In the genomic region with DNA sequence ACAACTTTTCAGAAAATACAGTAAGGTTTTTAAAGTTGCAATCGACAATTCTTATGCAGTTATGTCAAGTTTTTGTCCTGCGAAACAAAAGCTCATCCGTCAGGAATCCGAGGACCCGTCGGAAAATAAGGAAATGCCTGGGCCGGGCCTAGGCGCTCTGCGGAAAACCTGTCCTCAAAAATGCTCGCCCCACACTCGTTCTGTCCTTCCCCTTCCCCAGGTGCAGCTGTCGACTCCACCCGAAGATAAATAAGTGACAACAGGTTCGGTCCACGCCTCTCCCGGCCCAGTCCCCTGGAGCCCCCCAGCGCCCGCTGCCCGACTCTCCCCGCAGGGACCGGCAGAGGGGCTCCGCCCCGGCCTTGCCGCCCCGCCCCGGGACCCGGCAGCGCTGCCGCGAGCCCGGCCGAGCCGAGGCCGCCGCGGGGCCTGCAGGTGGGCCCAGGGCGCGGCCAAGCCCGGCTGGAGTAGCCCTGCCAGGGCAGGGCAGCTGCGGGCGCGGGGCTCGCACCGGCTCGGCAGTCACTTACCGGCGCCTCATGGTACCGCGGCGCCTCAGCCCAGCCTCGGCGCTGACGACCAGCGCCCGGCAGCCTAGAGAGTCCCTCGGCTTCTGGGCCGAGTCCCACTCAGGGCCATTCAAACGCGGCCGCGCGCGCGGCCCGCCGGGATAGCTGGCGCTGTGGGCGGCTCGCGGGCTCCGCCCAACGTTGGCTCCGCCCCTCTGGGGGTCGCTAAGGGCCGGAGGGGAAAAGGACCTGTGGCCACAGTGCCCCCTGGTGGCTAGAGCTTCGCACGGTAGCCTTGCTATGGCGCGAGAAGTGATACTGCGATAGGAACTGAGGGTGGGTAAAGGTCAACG, we compare ENCODE assay signal across 1 cellular context.
TF ChIP-seq lines count a peak whose summit lies in the region.

A gene with protein sequence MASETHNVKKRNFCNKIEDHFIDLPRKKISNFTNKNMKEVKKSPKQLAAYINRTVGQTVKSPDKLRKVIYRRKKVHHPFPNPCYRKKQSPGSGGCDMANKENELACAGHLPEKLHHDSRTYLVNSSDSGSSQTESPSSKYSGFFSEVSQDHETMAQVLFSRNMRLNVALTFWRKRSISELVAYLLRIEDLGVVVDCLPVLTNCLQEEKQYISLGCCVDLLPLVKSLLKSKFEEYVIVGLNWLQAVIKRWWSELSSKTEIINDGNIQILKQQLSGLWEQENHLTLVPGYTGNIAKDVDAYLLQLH (minus strand): TSS at position 676 of the 862 bp plus-strand sequence. CDS start 46,420 bp downstream, outside the sequence.

TF ChIP-seq in K562, 482 proteins besides CTCF, POLR2A, EP300 and RAD21 (continued from another document and continues in another):
- TF ChIP-seq, protein P1, sequence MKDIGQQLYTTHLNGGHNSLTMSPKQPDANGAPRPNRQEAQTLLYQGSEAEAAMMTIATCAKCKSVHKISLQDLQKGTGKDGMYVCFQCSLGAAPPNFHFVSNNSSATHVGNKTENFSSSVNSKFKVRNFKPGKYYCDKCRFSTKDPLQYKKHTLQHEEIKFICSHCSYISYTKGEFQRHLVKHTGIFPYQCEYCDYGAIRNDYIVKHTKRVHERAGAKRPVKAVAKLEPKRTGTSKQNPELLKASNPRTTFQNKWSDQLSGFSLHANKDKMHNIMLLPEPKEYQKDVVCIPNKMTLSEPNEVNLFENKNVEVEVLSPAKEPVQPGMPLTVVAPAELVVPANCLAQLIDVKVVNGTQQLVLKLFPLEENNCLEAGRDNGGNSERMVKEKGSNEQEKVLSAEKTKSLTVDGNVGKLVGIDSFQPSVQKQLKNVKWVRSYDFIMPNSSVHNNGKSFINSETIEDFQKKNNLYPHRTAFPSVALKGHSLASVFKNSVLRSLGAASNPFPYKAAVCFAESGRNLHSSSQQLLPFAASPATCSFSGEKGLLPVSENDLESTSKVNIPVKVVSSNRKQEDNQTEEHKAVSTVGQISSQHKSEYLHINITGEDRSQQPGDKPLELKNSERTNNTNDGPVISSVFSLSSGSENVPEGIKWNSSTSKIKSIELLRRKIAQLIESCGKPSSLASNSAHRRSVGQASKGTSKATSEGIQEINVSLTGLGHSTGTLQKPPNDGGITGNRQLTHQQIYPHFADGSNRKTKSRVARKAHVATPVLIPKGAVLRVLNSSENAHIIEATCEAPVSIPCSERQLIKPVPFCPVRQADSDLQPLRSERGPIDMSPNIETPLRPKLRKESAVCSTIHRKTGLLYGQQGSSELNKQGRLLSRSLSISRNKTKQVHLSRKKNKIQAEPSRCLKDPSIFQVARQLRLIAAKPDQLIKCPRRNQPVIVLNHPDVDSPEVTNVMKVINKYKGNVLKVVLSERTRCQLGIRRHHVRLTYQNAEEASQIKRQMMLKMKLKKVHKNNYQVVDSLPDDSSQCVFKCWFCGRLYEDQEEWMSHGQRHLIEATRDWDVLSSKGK (CRISPR knock-in tag; IDR thresholded peaks at IDR 0.05): no peak
- TF ChIP-seq ETV1 (tag; conservative IDR thresholded peaks at IDR 0.05; ENCODE audit: low read depth) (no peak), FOXJ2 (tag; IDR thresholded peaks at IDR 0.05) (no peak), ZNF197 (CRISPR knock-in tag; IDR thresholded peaks at IDR 0.05; ENCODE audit: low read depth) (no peak), FOXJ3 (CRISPR knock-in tag; IDR thresholded peaks at IDR 0.05) (no peak), SMAD4 (CRISPR knock-in tag; conservative IDR thresholded peaks at IDR 0.05) (peak; percentile 54; the same call in 1 of the 2 replicates), ETV6 (IDR thresholded peaks at IDR 0.05; ENCODE audit: borderline replicate concordance in 1 of 2, low read depth in 2 of 2, low read length in 1 of 2) (no peak), ETV6 (CRISPR knock-in tag; IDR thresholded peaks at IDR 0.05; ENCODE audit: borderline replicate concordance) (no peak), ZNF75A (CRISPR knock-in tag; IDR thresholded peaks at IDR 0.05) (no peak), ZNF707 (CRISPR knock-in tag; conservative IDR thresholded peaks at IDR 0.05) (no peak), RCOR1 (IDR thresholded peaks at IDR 0.05; ENCODE audit: borderline replicate concordance in 1 of 2, low read depth in 2 of 2, low read length in 2 of 2) (peak in 1 of 2 experiments; percentile 80; a peak in 2 of 4 replicates), SMARCB1 (IDR thresholded peaks at IDR 0.05; ENCODE audit: insufficient read length, low read depth) (no peak), KLF1 (tag; IDR thresholded peaks at IDR 0.05) (peak; percentile 76), BRCA1 (IDR thresholded peaks at IDR 0.05) (no peak), BRCA1 (CRISPR knock-in tag; IDR thresholded peaks at IDR 0.05) (no peak), ZNF76 (CRISPR knock-in tag; IDR thresholded peaks at IDR 0.05; ENCODE audit: borderline replicate concordance) (peak; percentile 79; the same call in 1 of the 2 replicates), HNRNPUL1 (IDR thresholded peaks at IDR 0.05; ENCODE audit: low read length) (no peak), CBFB (CRISPR knock-in tag; IDR thresholded peaks at IDR 0.05) (no peak), ZNF165 (CRISPR knock-in tag; IDR thresholded peaks at IDR 0.05; ENCODE audit: borderline replicate concordance) (no peak), PRMT5 (CRISPR knock-in tag; IDR thresholded peaks at IDR 0.05) (no peak), DDX20 (tag; IDR thresholded peaks at IDR 0.05; ENCODE audit: low read depth) (no peak), HNRNPH1 (optimal IDR thresholded peaks at IDR 0.05; ENCODE audit: low read depth, low read length) (no peak), STAT5B (CRISPR knock-in tag; IDR thresholded peaks at IDR 0.05) (no peak), SETDB1 (IDR thresholded peaks at IDR 0.05; ENCODE audit: low read length) (no peak), SMAD2 (IDR thresholded peaks at IDR 0.05; ENCODE audit: low read depth, low read length) (no peak), ETS2 (tag; IDR thresholded peaks at IDR 0.05; ENCODE audit: borderline replicate concordance, poor library complexity, severe bottlenecking) (no peak), ZNF57 (CRISPR knock-in tag; IDR thresholded peaks at IDR 0.05) (no peak), BRF1 (IDR thresholded peaks at IDR 0.05; ENCODE audit: borderline replicate concordance, extremely low read depth, insufficient read length) (no peak), ZFX (CRISPR knock-in tag; IDR thresholded peaks at IDR 0.05) (peak; percentile 98), ZSCAN32 (CRISPR knock-in tag; IDR thresholded peaks at IDR 0.05) (no peak), HNRNPLL (IDR thresholded peaks at IDR 0.05; ENCODE audit: low read depth, low read length, poor library complexity, severe bottlenecking) (peak; percentile 8), POLR2B (IDR thresholded peaks at IDR 0.05; ENCODE audit: low read depth, partially characterized antibody) (peak; percentile 72), IRF2 (CRISPR knock-in tag; IDR thresholded peaks at IDR 0.05) (no peak), THRAP3 (IDR thresholded peaks at IDR 0.05; ENCODE audit: borderline replicate concordance) (no peak), RFX1 (IDR thresholded peaks at IDR 0.05) (no peak), NONO (IDR thresholded peaks at IDR 0.05; ENCODE audit: low read depth in 2 of 2, low read length in 1 of 2) (peak; percentile 95), ZBTB17 (CRISPR knock-in tag; IDR thresholded peaks at IDR 0.05) (no peak), HIVEP1 (CRISPR knock-in tag; IDR thresholded peaks at IDR 0.05) (no peak), BMI1 (IDR thresholded peaks at IDR 0.05; ENCODE audit: low read length) (no peak), MAFF (IDR thresholded peaks at IDR 0.05; ENCODE audit: low read length) (no peak), HMG20B (CRISPR knock-in tag; IDR thresholded peaks at IDR 0.05) (no peak)
- TF ChIP-seq, protein P2, sequence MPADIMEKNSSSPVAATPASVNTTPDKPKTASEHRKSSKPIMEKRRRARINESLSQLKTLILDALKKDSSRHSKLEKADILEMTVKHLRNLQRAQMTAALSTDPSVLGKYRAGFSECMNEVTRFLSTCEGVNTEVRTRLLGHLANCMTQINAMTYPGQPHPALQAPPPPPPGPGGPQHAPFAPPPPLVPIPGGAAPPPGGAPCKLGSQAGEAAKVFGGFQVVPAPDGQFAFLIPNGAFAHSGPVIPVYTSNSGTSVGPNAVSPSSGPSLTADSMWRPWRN (IDR thresholded peaks at IDR 0.05; ENCODE audit: low read depth): no peak
- TF ChIP-seq, protein P3, sequence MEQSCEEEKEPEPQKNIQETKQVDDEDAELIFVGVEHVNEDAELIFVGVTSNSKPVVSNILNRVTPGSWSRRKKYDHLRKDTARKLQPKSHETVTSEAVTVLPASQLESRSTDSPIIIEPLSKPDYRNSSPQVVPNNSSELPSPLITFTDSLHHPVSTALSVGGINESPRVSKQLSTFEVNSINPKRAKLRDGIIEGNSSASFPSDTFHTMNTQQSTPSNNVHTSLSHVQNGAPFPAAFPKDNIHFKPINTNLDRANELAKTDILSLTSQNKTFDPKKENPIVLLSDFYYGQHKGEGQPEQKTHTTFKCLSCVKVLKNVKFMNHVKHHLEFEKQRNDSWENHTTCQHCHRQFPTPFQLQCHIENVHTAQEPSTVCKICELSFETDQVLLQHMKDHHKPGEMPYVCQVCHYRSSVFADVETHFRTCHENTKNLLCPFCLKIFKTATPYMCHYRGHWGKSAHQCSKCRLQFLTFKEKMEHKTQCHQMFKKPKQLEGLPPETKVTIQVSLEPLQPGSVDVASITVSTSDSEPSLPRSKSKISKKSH (CRISPR knock-in tag; IDR thresholded peaks at IDR 0.05): no peak
- TF ChIP-seq, protein P4, sequence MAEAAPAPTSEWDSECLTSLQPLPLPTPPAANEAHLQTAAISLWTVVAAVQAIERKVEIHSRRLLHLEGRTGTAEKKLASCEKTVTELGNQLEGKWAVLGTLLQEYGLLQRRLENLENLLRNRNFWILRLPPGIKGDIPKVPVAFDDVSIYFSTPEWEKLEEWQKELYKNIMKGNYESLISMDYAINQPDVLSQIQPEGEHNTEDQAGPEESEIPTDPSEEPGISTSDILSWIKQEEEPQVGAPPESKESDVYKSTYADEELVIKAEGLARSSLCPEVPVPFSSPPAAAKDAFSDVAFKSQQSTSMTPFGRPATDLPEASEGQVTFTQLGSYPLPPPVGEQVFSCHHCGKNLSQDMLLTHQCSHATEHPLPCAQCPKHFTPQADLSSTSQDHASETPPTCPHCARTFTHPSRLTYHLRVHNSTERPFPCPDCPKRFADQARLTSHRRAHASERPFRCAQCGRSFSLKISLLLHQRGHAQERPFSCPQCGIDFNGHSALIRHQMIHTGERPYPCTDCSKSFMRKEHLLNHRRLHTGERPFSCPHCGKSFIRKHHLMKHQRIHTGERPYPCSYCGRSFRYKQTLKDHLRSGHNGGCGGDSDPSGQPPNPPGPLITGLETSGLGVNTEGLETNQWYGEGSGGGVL (CRISPR knock-in tag; IDR thresholded peaks at IDR 0.05): no peak
- TF ChIP-seq, protein P5, sequence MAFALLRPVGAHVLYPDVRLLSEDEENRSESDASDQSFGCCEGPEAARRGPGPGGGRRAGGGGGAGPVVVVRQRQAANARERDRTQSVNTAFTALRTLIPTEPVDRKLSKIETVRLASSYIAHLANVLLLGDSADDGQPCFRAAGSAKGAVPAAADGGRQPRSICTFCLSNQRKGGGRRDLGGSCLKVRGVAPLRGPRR (CRISPR knock-in tag; IDR thresholded peaks at IDR 0.05): no peak
- TF ChIP-seq, protein P6, sequence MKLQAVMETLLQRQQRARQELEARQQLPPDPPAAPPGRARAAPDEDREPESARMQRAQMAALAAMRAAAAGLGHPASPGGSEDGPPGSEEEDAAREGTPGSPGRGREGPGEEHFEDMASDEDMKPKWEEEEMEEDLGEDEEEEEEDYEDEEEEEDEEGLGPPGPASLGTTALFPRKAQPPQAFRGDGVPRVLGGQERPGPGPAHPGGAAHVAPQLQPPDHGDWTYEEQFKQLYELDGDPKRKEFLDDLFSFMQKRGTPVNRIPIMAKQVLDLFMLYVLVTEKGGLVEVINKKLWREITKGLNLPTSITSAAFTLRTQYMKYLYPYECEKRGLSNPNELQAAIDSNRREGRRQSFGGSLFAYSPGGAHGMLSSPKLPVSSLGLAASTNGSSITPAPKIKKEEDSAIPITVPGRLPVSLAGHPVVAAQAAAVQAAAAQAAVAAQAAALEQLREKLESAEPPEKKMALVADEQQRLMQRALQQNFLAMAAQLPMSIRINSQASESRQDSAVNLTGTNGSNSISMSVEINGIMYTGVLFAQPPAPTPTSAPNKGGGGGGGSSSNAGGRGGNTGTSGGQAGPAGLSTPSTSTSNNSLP (IDR thresholded peaks at IDR 0.05; ENCODE audit: borderline replicate concordance, low read depth, low read length): no peak
- TF ChIP-seq, protein P7, sequence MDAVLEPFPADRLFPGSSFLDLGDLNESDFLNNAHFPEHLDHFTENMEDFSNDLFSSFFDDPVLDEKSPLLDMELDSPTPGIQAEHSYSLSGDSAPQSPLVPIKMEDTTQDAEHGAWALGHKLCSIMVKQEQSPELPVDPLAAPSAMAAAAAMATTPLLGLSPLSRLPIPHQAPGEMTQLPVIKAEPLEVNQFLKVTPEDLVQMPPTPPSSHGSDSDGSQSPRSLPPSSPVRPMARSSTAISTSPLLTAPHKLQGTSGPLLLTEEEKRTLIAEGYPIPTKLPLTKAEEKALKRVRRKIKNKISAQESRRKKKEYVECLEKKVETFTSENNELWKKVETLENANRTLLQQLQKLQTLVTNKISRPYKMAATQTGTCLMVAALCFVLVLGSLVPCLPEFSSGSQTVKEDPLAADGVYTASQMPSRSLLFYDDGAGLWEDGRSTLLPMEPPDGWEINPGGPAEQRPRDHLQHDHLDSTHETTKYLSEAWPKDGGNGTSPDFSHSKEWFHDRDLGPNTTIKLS (IDR thresholded peaks at IDR 0.05; ENCODE audit: borderline replicate concordance, low read depth): peak; percentile 74
- TF ChIP-seq, protein P8, sequence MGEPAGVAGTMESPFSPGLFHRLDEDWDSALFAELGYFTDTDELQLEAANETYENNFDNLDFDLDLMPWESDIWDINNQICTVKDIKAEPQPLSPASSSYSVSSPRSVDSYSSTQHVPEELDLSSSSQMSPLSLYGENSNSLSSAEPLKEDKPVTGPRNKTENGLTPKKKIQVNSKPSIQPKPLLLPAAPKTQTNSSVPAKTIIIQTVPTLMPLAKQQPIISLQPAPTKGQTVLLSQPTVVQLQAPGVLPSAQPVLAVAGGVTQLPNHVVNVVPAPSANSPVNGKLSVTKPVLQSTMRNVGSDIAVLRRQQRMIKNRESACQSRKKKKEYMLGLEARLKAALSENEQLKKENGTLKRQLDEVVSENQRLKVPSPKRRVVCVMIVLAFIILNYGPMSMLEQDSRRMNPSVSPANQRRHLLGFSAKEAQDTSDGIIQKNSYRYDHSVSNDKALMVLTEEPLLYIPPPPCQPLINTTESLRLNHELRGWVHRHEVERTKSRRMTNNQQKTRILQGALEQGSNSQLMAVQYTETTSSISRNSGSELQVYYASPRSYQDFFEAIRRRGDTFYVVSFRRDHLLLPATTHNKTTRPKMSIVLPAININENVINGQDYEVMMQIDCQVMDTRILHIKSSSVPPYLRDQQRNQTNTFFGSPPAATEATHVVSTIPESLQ (CRISPR knock-in tag; IDR thresholded peaks at IDR 0.05): 0 out of 2 replicates have a peak, but pooled peaks have one; percentile 51
- TF ChIP-seq, protein P9, sequence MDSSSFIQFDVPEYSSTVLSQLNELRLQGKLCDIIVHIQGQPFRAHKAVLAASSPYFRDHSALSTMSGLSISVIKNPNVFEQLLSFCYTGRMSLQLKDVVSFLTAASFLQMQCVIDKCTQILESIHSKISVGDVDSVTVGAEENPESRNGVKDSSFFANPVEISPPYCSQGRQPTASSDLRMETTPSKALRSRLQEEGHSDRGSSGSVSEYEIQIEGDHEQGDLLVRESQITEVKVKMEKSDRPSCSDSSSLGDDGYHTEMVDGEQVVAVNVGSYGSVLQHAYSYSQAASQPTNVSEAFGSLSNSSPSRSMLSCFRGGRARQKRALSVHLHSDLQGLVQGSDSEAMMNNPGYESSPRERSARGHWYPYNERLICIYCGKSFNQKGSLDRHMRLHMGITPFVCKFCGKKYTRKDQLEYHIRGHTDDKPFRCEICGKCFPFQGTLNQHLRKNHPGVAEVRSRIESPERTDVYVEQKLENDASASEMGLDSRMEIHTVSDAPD (CRISPR knock-in tag; IDR thresholded peaks at IDR 0.05): no peak
